Comparison of ENCODE assay signal across 5 cellular contexts in genomic region chr9:40999952-41000351, GRCh38.
DNase-seq lines count a peak whose midpoint lies in the region; ATAC-seq, FAIRE-seq and TF ChIP-seq lines count a peak whose summit lies in the region.
"Not testable (repeated sequence)": the region's sequence is repeated elsewhere in the genome, so short reads cannot be mapped to it uniquely, and the experiment has no call there.

No MANE protein-coding gene starts in this region.

- not testable (repeated sequence) for TF ChIP-seq POLR2A in GM12878 (IDR thresholded peaks at IDR 0.05; ENCODE audit: low read depth, low read length)

- H3K4me2 ChIP-seq in GM12878 (ENCODE audit: control insufficient read depth, insufficient read depth), result not testable (repeated sequence)

- POLR2A ChIA-PET in GM12878 (lab: Charles Lee), result not testable (repeated sequence)

- ATAC-seq in GM12878, result peak; percentile 73
- not testable (repeated sequence) for ATAC-seq in natural killer cell; stimulated activated naive B cell treated with anti-CD40 and anti-IgM and Interleukin-4, amounts not matched to agents 10 μg/mL and 1 μg/mL and 100 μg/mL, for 72 hours (replicated peaks)

- not testable (repeated sequence) for BruUV-seq in GM12878 (replicated peaks; lab: Mats Ljungman, UMichigan)

- WGBS in GM12878 (ENCODE audit: insufficient coverage, insufficient replicate concordance, low lambda C conversion rate, missing lambda C conversion rate), result 56% methylated on average over 5 of the region's 5 CpGs

- not testable (repeated sequence) for TF ChIP-seq CTCF in CD14-positive monocyte (IDR thresholded peaks at IDR 0.05); HL-60 (IDR thresholded peaks at IDR 0.05; ENCODE audit: insufficient read depth, low read length); GM12878 (IDR thresholded peaks at IDR 0.05 in 2 of 3, conservative IDR thresholded peaks at IDR 0.05 in 1 of 3; ENCODE audit: control insufficient read depth in 2 of 3, extremely low read depth in 1 of 3, insufficient read depth in 1 of 3, low read depth in 3 of 3, low read length in 3 of 3); natural killer cell (IDR thresholded peaks at IDR 0.05)

- not testable (repeated sequence) for H3K27me3 ChIP-seq in HL-60 (ENCODE audit: insufficient read depth, poor library complexity, severe bottlenecking); GM12878 (replicated peaks in 1 of 2; ENCODE audit: control insufficient read depth in 2 of 2, insufficient read depth in 2 of 2, low read length in 1 of 2)

- H3K4me3 ChIP-seq in HL-60 (replicated peaks; ENCODE audit: insufficient read depth, low read length); GM12878: not testable (repeated sequence)

- H3K27me3 Mint-ChIP-seq in CD14-positive monocyte (ENCODE audit: low read depth in 3 of 3); natural killer cell (ENCODE audit: low read depth in 2 of 2); stimulated activated naive B cell treated with anti-CD40 and anti-IgM and Interleukin-4, amounts not matched to agents 10 μg/mL and 1 μg/mL and 100 μg/mL, for 72 hours: not testable (repeated sequence)

- peaks cover 23% of the 10 kb centered on the region for H3K4me1 Mint-ChIP-seq in CD14-positive monocyte
- H3K4me1 Mint-ChIP-seq in natural killer cell, result peaks cover 39 to 40% of the 10 kb centered on the region in 2 donors
- H3K4me1 Mint-ChIP-seq in stimulated activated naive B cell treated with anti-CD40 and anti-IgM and Interleukin-4, amounts not matched to agents 10 μg/mL and 1 μg/mL and 100 μg/mL, for 72 hours, result peaks cover 16 to 33% of the 10 kb centered on the region in 2 donors

- not testable (repeated sequence) for H4K20me1 ChIP-seq in GM12878 (ENCODE audit: control insufficient read depth, insufficient read depth)

- not testable (repeated sequence) for TF ChIP-seq EP300 in GM12878 (IDR thresholded peaks at IDR 0.05; ENCODE audit: borderline replicate concordance in 1 of 2, control insufficient read depth in 1 of 2, low read depth in 2 of 2, low read length in 2 of 2)

- H3K27ac Mint-ChIP-seq in CD14-positive monocyte, result peak overlapping the region; percentile 59 to 86 (median 77)
- H3K27ac Mint-ChIP-seq in natural killer cell, result peak overlapping the region; percentile 29 to 52
- H3K27ac Mint-ChIP-seq in stimulated activated naive B cell treated with anti-CD40 and anti-IgM and Interleukin-4, amounts not matched to agents 10 μg/mL and 1 μg/mL and 100 μg/mL, for 72 hours, result peak overlapping the region; percentile 25

- peak overlapping the region; percentile 60 for H3K27ac ChIP-seq in HL-60 (replicated peaks)
- not testable (repeated sequence) for H3K27ac ChIP-seq in GM12878 (ENCODE audit: control insufficient read depth, insufficient read depth)

- H3K79me2 ChIP-seq in GM12878 (ENCODE audit: control insufficient read depth, insufficient read depth, low read length), result peaks cover 15% of the 10 kb centered on the region

- not testable (repeated sequence) for FAIRE-seq in GM12878 (lab: Jason Lieb, UNC)

- SMC1A ChIA-PET in GM12878 (lab: Charles Lee; ENCODE audit: uncharacterized antibody, unreplicated experiment), result interaction anchor here (1.0 kb wide), 1 partner anchor 65 kb away, joined by 3 read pairs; no protein-coding TSS in a partner anchor

- CTCF ChIA-PET in GM12878 (lab: Yijun Ruan, JAX), result interaction anchor here (1.0 kb wide), 1 partner anchor 8 kb away, joined by 3 read pairs; no protein-coding TSS in a partner anchor

- not testable (repeated sequence) for H3K9me3 ChIP-seq in GM12878 (replicated peaks; ENCODE audit: control insufficient read depth, insufficient read depth, low read length)

- not testable (repeated sequence) for H3K9me3 Mint-ChIP-seq in CD14-positive monocyte; natural killer cell; stimulated activated naive B cell treated with anti-CD40 and anti-IgM and Interleukin-4, amounts not matched to agents 10 μg/mL and 1 μg/mL and 100 μg/mL, for 72 hours

- not testable (repeated sequence) for H3K4me3 Mint-ChIP-seq in CD14-positive monocyte; natural killer cell; stimulated activated naive B cell treated with anti-CD40 and anti-IgM and Interleukin-4, amounts not matched to agents 10 μg/mL and 1 μg/mL and 100 μg/mL, for 72 hours

- intact Hi-C loops in CD14-positive monocyte (cut with micrococcal nuclease); natural killer cell (cut with micrococcal nuclease): not testable (repeated sequence)
- intact Hi-C loops in GM12878 (cut with micrococcal nuclease; ENCODE audit: unreplicated experiment), result loop anchor here (10.0 kb wide), 1 partner anchor 65 kb away; no protein-coding TSS in a partner anchor

- not testable (repeated sequence) for TF ChIP-seq RAD21 in GM12878 (IDR thresholded peaks at IDR 0.05; ENCODE audit: insufficient read depth, low read depth, low read length)

- H3K9ac ChIP-seq in GM12878 (ENCODE audit: control insufficient read depth, insufficient read depth, low read length), result not testable (repeated sequence)

- H3K4me1 ChIP-seq in GM12878 (ENCODE audit: control insufficient read depth, insufficient read depth, low read length), result not testable (repeated sequence)

- in situ Hi-C loops in GM12878 (cut with MboI), result not testable (repeated sequence)

- DNase-seq in CD14-positive monocyte (ENCODE audit: low spot score); HL-60 (ENCODE audit: low read depth in 1 of 2, low spot score in 1 of 2); GM12878 (ENCODE audit: low read depth, low spot score); natural killer cell; stimulated activated naive B cell treated with anti-CD40 and anti-IgM and Interleukin-4, amounts not matched to agents 10 μg/mL and 1 μg/mL and 100 μg/mL, for 72 hours: not testable (repeated sequence)

- H3K36me3 Mint-ChIP-seq in CD14-positive monocyte, result peaks cover 43 to 59% of the 10 kb centered on the region in 2 donors
- H3K36me3 Mint-ChIP-seq in natural killer cell, result peaks cover 16% of the 10 kb centered on the region
- peaks cover 22 to 38% of the 10 kb centered on the region in 2 donors for H3K36me3 Mint-ChIP-seq in stimulated activated naive B cell treated with anti-CD40 and anti-IgM and Interleukin-4, amounts not matched to agents 10 μg/mL and 1 μg/mL and 100 μg/mL, for 72 hours

- not testable (repeated sequence) for H3K36me3 ChIP-seq in GM12878 (ENCODE audit: control insufficient read depth in 2 of 2, insufficient read depth in 2 of 2, low read length in 1 of 2)

- H2AFZ ChIP-seq in GM12878 (ENCODE audit: control insufficient read depth, low read depth, low read length), result not testable (repeated sequence)

- RAD21 ChIA-PET in GM12878 (lab: Charles Lee; ENCODE audit: unreplicated experiment), result not testable (repeated sequence)

Comparison
In these comparisons a context has a peak if more than half of its experiments do, and no peak if none do; other contexts are left out.
1. H3K27ac Mint-ChIP-seq: peak in every context shown above with its lines; median percentile 77 in CD14-positive monocyte; 40 in natural killer cell; 25 in stimulated activated naive B cell treated with anti-CD40 and anti-IgM and Interleukin-4, amounts not matched to agents 10 μg/mL and 1 μg/mL and 100 μg/mL, for 72 hours.